ENCODE assay signal across 14 cellular contexts in the genomic region with DNA sequence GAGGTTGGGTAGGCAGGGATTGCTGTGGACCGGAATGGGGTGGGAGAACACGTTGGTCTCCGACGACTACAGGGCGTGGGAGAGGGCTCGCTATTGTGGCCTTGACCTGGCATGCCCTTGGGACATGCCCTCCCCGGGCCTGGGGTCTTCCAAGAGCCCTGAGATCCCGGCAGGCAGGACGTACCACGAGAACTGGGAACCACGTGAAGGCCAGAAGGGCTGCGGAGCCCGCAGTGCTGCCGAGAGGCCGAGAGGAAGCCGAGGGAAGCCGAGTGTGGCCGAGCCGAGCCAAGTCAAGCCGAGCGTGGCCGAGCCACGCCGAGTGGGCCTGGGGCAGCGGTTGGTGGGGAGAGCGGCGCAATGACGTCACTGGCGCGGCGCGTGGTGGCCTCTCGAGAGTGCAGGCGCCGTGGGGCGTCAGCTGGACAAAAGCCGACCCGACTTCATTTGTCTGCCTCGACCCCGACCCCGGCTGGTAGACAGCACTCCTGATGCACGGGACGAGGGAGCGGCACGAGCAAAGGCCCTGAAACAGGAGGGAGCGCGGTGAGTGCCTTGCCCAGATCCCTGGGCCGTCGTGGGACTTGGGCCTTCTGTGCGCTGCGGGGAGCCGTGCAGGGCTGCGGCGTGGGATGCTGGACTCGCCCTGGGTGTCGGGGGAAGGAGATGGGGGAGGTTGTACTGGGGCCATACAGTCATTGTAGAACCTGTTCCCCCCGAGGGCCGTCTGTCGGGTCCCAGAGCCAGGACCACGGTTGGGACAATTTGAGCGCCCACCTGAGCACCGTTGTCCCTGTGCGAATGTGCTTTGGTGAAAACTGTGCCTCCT. TPM values are rescaled to one million over a fixed set of nuclear protein-coding genes. Genes with fewer than 3 reads are reported as not detected.
DNase-seq lines count a peak whose midpoint lies in the region; ATAC-seq and TF ChIP-seq lines count a peak whose summit lies in the region.
"Had no signal": no experiment of that assay in that cellular context is flagged by ENCODE, and none has a peak within 500 bp of the region (broad histone marks: within the 10 kb centered on the region; RNA-seq: fewer than 3 reads in every experiment).

No MANE protein-coding gene starts in this region.

- no peak for ATAC-seq in activated T-cell treated with anti-CD3 and anti-CD28 coated beads, Interleukin-2, amount 50 U/mL, for 4 hours
- no peak for ATAC-seq in CD8-positive, alpha-beta T cell
- ATAC-seq: left lobe of liver had no signal

- H3K36me3 Mint-ChIP-seq in activated T-cell treated with anti-CD3 and anti-CD28 coated beads, Interleukin-2, amount 50 U/mL, for 24 hours (ENCODE audit: low read depth) = peaks cover 47% of the 10 kb centered on the region
- peaks cover 28% of the 10 kb centered on the region for H3K36me3 Mint-ChIP-seq in activated T-cell treated with anti-CD3 and anti-CD28 coated beads, Interleukin-2, amount 50 U/mL, for 4 hours (ENCODE audit: insufficient read depth)
- H3K36me3 Mint-ChIP-seq in activated CD4-positive, alpha-beta memory T cell treated with anti-CD3 and anti-CD28 coated beads for 36 hours = peaks cover 55% of the 10 kb centered on the region
- H3K36me3 Mint-ChIP-seq in CD8-positive, alpha-beta T cell = peaks cover 11% of the 10 kb centered on the region

- no CpG with 5 or more reads among the region's 63 CpGs for WGBS in neuronal stem cell (ENCODE audit: extremely low coverage in 2 of 2, insufficient read length in 2 of 2, insufficient replicate concordance in 1 of 2), 2 donors

- no peak overlapping the region for H2BK12ac ChIP-seq in neuronal stem cell (ENCODE audit: low read length)

- H3K79me1 ChIP-seq in neuronal stem cell (ENCODE audit: low read depth, low read length) = no peaks in the 10 kb centered on the region

- peak overlapping the region; percentile 85 for H2AK5ac ChIP-seq in neuronal stem cell (ENCODE audit: low read depth, low read length)

- peaks cover 77% of the 10 kb centered on the region for H3K4me1 Mint-ChIP-seq in activated T-cell treated with anti-CD3 and anti-CD28 coated beads, Interleukin-2, amount 50 U/mL, for 24 hours (ENCODE audit: low read depth)
- peaks cover 44% of the 10 kb centered on the region for H3K4me1 Mint-ChIP-seq in activated T-cell treated with anti-CD3 and anti-CD28 coated beads, Interleukin-2, amount 50 U/mL, for 4 hours (ENCODE audit: low read depth)
- H3K4me1 Mint-ChIP-seq in activated CD4-positive, alpha-beta memory T cell treated with anti-CD3 and anti-CD28 coated beads for 36 hours (ENCODE audit: low read depth) = peaks cover 68% of the 10 kb centered on the region
- H3K4me1 Mint-ChIP-seq in CD8-positive, alpha-beta T cell (ENCODE audit: low read depth) = peaks cover 32% of the 10 kb centered on the region

- no peaks in the 10 kb centered on the region for H3K9me3 Mint-ChIP-seq in activated T-cell treated with anti-CD3 and anti-CD28 coated beads, Interleukin-2, amount 50 U/mL, for 24 hours
- H3K9me3 Mint-ChIP-seq in activated T-cell treated with anti-CD3 and anti-CD28 coated beads, Interleukin-2, amount 50 U/mL, for 4 hours = no peaks in the 10 kb centered on the region
- H3K9me3 Mint-ChIP-seq in activated CD4-positive, alpha-beta memory T cell treated with anti-CD3 and anti-CD28 coated beads for 36 hours = peaks cover 2% of the 10 kb centered on the region
- no peaks in the 10 kb centered on the region for H3K9me3 Mint-ChIP-seq in CD8-positive, alpha-beta T cell

- peak overlapping the region; percentile 48 for H3K18ac ChIP-seq in neuronal stem cell (ENCODE audit: low read length)

- no peak overlapping the region for H3K27ac ChIP-seq in neuronal stem cell (replicated peaks; ENCODE audit: low read length)
- no peak overlapping the region for H3K27ac ChIP-seq in CD8-positive, alpha-beta T cell (ENCODE audit: low read depth, low read length)
- H3K27ac ChIP-seq: hepatocyte, vagina had no signal

- H3K27me3 Mint-ChIP-seq in activated T-cell treated with anti-CD3 and anti-CD28 coated beads, Interleukin-2, amount 50 U/mL, for 24 hours = no peaks in the 10 kb centered on the region
- no peaks in the 10 kb centered on the region for H3K27me3 Mint-ChIP-seq in activated T-cell treated with anti-CD3 and anti-CD28 coated beads, Interleukin-2, amount 50 U/mL, for 4 hours (ENCODE audit: low read depth)
- peaks cover 6% of the 10 kb centered on the region for H3K27me3 Mint-ChIP-seq in activated CD4-positive, alpha-beta memory T cell treated with anti-CD3 and anti-CD28 coated beads for 36 hours
- no peaks in the 10 kb centered on the region for H3K27me3 Mint-ChIP-seq in CD8-positive, alpha-beta T cell (ENCODE audit: low read depth)

- no peak overlapping the region for H3K14ac ChIP-seq in neuronal stem cell (ENCODE audit: low read length)

- no peak overlapping the region for H2AFZ ChIP-seq in neuronal stem cell (ENCODE audit: low read length)
- H2AFZ ChIP-seq: hepatocyte had no signal

- TF ChIP-seq CTCF in CD8-positive, alpha-beta T cell (IDR thresholded peaks at IDR 0.05) = no peak

- no peak overlapping the region for H2BK15ac ChIP-seq in neuronal stem cell (ENCODE audit: low read length)

- H4K8ac ChIP-seq in neuronal stem cell (ENCODE audit: low read depth, low read length) = no peak overlapping the region

- peaks cover 0 to under 1% of the 10 kb centered on the region in 2 donors for H3K4me1 ChIP-seq in neuronal stem cell (ENCODE audit: control insufficient read depth in 2 of 2, insufficient read depth in 1 of 2, low read depth in 1 of 2, low read length in 2 of 2)
- peaks cover 32% of the 10 kb centered on the region for H3K4me1 ChIP-seq in CD8-positive, alpha-beta T cell (ENCODE audit: insufficient read depth, low read length)

- no peak overlapping the region for H4K91ac ChIP-seq in neuronal stem cell (ENCODE audit: low read depth, low read length, poor library complexity)

- H3K36me3 ChIP-seq in neuronal stem cell (replicated peaks in 1 of 2; ENCODE audit: control insufficient read depth in 2 of 2, insufficient read depth in 2 of 2, low read length in 2 of 2) = peaks cover 0 to 18% of the 10 kb centered on the region in 2 donors
- peaks cover 7% of the 10 kb centered on the region for H3K36me3 ChIP-seq in CD8-positive, alpha-beta T cell (ENCODE audit: insufficient read depth, low read length)
- H3K36me3 ChIP-seq: vagina had no signal

- H3K9me3 ChIP-seq in neuronal stem cell (replicated peaks in 1 of 2; ENCODE audit: control insufficient read depth in 2 of 2, insufficient read depth in 1 of 2, low read depth in 1 of 2, low read length in 2 of 2) = no peaks in the 10 kb centered on the region
- H3K9me3 ChIP-seq in CD8-positive, alpha-beta T cell (ENCODE audit: low read length) = no peaks in the 10 kb centered on the region
- H3K9me3 ChIP-seq: vagina had no signal

- H2BK120ac ChIP-seq in neuronal stem cell (ENCODE audit: low read depth, low read length) = no peak overlapping the region

- CTCF ChIA-PET in activated CD4-positive, alpha-beta memory T cell treated with anti-CD3 and anti-CD28 coated beads for 36 hours (lab: Charles Lee) = no interaction called here
- CTCF ChIA-PET in CD8-positive, alpha-beta T cell (lab: Charles Lee) = no interaction called here

- H3K4me3 ChIP-seq in neuronal stem cell (ENCODE audit: low read length in 2 of 2) = no peak overlapping the region
- H3K4me3 ChIP-seq in CD8-positive, alpha-beta T cell (ENCODE audit: low read depth, low read length) = no peak overlapping the region
- H3K4me3 ChIP-seq: hepatocyte, vagina had no signal

- peaks cover 0 to 4% (median 0%) of the 10 kb centered on the region in 3 experiments for H3K27me3 ChIP-seq in neuronal stem cell (ENCODE audit: control insufficient read depth in 3 of 3, insufficient read depth in 3 of 3, low read depth in 1 of 3, low read length in 3 of 3)
- no peaks in the 10 kb centered on the region for H3K27me3 ChIP-seq in CD8-positive, alpha-beta T cell (ENCODE audit: insufficient read depth, low read length)
- H3K27me3 ChIP-seq: hepatocyte, vagina had no signal

- no peak for DNase-seq in activated T-cell treated with anti-CD3 and anti-CD28 coated beads, Interleukin-2, amount 50 U/mL, for 24 hours
- no peak for DNase-seq in activated T-cell treated with anti-CD3 and anti-CD28 coated beads, Interleukin-2, amount 50 U/mL, for 4 hours
- DNase-seq in activated CD4-positive, alpha-beta memory T cell treated with anti-CD3 and anti-CD28 coated beads for 36 hours = peak; percentile 45
- DNase-seq in neuronal stem cell (ENCODE audit: low spot score) (no peak), NAMALWA (ENCODE audit: low spot score) (no peak)
- no peak for DNase-seq in CD8-positive, alpha-beta T cell
- DNase-seq: NCI-H1092 had no signal

- POLR2A ChIA-PET in activated CD4-positive, alpha-beta memory T cell treated with anti-CD3 and anti-CD28 coated beads for 36 hours (lab: Charles Lee) = interaction anchor here (0.7 to 3.7 kb wide), 5 partner anchors 8 to 197 kb away, joined by 3 to 28 read pairs (median 3); no protein-coding TSS in a partner anchor
- POLR2A ChIA-PET in CD8-positive, alpha-beta T cell (lab: Charles Lee) = no interaction called here

- H3K23ac ChIP-seq in neuronal stem cell (ENCODE audit: low read depth, low read length, poor library complexity) = peak overlapping the region; percentile 45

- H3K4ac ChIP-seq in neuronal stem cell (ENCODE audit: low read length) = peak overlapping the region; percentile 66

- peak overlapping the region; percentile 79 for H3K27ac Mint-ChIP-seq in activated T-cell treated with anti-CD3 and anti-CD28 coated beads, Interleukin-2, amount 50 U/mL, for 24 hours
- H3K27ac Mint-ChIP-seq in activated CD4-positive, alpha-beta memory T cell treated with anti-CD3 and anti-CD28 coated beads for 36 hours = peak overlapping the region; percentile 72
- H3K27ac Mint-ChIP-seq in CD8-positive, alpha-beta T cell = no peak overlapping the region

- intact Hi-C loops in activated CD4-positive, alpha-beta memory T cell treated with anti-CD3 and anti-CD28 coated beads for 36 hours (cut with micrococcal nuclease) = loop anchor here (5.0 kb wide), 1 partner anchor 72 kb away; no protein-coding TSS in a partner anchor
- intact Hi-C loops in CD8-positive, alpha-beta T cell (cut with DNase I, micrococcal nuclease) = loop anchor here (10.0 kb wide), 5 partner anchors 65 to 665 kb away; a partner anchor contains a TSS

- H2BK5ac ChIP-seq in neuronal stem cell (ENCODE audit: low read length) = no peak overlapping the region

- peak overlapping the region; percentile 33 for H3K9ac ChIP-seq in neuronal stem cell (ENCODE audit: low read depth, low read length, poor library complexity)

- H3K4me3 Mint-ChIP-seq in activated T-cell treated with anti-CD3 and anti-CD28 coated beads, Interleukin-2, amount 50 U/mL, for 24 hours = no peak overlapping the region
- no peak overlapping the region for H3K4me3 Mint-ChIP-seq in activated T-cell treated with anti-CD3 and anti-CD28 coated beads, Interleukin-2, amount 50 U/mL, for 4 hours
- H3K4me3 Mint-ChIP-seq in activated CD4-positive, alpha-beta memory T cell treated with anti-CD3 and anti-CD28 coated beads for 36 hours = peak overlapping the region; percentile 48
- H3K4me3 Mint-ChIP-seq in CD8-positive, alpha-beta T cell = no peak overlapping the region

- no peak overlapping the region for H3K4me2 ChIP-seq in neuronal stem cell (ENCODE audit: insufficient read depth, low read length, poor library complexity, severe bottlenecking)
- H3K4me2 ChIP-seq: hepatocyte had no signal

RNA-seq across cellular contexts. Expression of a gene that starts 6.6 kb away (rescaled TPM):
- 100 to 1,000 TPM; 112 to 148 (median 114) TPM for total RNA-seq in activated T-cell treated with anti-CD3 and anti-CD28 coated beads, Interleukin-2, amount 50 U/mL, for 4 hours
- 100 to 1,000 TPM; 146 to 152 TPM for total RNA-seq in activated CD4-positive, alpha-beta memory T cell treated with anti-CD3 and anti-CD28 coated beads for 36 hours
- 3.4 TPM for polyA plus RNA-seq in neuronal stem cell (2013, experiment 1 of 2)
- 3.6 TPM for polyA plus RNA-seq in neuronal stem cell (2013, experiment 2 of 2)
- 10 to 100 TPM; 74.5 to 75.6 TPM for total RNA-seq in CD8-positive, alpha-beta T cell

RNA-seq across cellular contexts. Expression of a gene that starts 19.7 kb away (rescaled TPM):
- total RNA-seq in activated T-cell treated with anti-CD3 and anti-CD28 coated beads, Interleukin-2, amount 50 U/mL, for 4 hours = not detected
- total RNA-seq in activated CD4-positive, alpha-beta memory T cell treated with anti-CD3 and anti-CD28 coated beads for 36 hours = not detected
- not detected for polyA plus RNA-seq in neuronal stem cell (2013, experiment 1 of 2)
- polyA plus RNA-seq in neuronal stem cell (2013, experiment 2 of 2) = not detected
- total RNA-seq in CD8-positive, alpha-beta T cell = not detected
- total RNA-seq: cerebellum, hepatocyte, left lobe of liver, renal cortical epithelial cell, vagina had no signal
- polyA plus RNA-seq: adipose tissue, esophagus, hepatocyte had no signal

RNA-seq across cellular contexts. Expression of a gene that starts 24.0 kb away (rescaled TPM):
- not detected for total RNA-seq in activated T-cell treated with anti-CD3 and anti-CD28 coated beads, Interleukin-2, amount 50 U/mL, for 4 hours
- not detected for total RNA-seq in activated CD4-positive, alpha-beta memory T cell treated with anti-CD3 and anti-CD28 coated beads for 36 hours
- polyA plus RNA-seq in neuronal stem cell (2013, experiment 1 of 2) = not detected
- polyA plus RNA-seq in neuronal stem cell (2013, experiment 2 of 2) = not detected
- not detected for total RNA-seq in CD8-positive, alpha-beta T cell
- total RNA-seq: cerebellum, hepatocyte, left lobe of liver, renal cortical epithelial cell, vagina had no signal
- polyA plus RNA-seq: adipose tissue, esophagus, hepatocyte had no signal

RNA-seq across cellular contexts. Expression of a gene that starts 26.8 kb away (rescaled TPM):
- total RNA-seq in activated T-cell treated with anti-CD3 and anti-CD28 coated beads, Interleukin-2, amount 50 U/mL, for 4 hours = not detected
- not detected for total RNA-seq in activated CD4-positive, alpha-beta memory T cell treated with anti-CD3 and anti-CD28 coated beads for 36 hours
- not detected for polyA plus RNA-seq in neuronal stem cell (2013, experiment 1 of 2)
- not detected for polyA plus RNA-seq in neuronal stem cell (2013, experiment 2 of 2)
- total RNA-seq in CD8-positive, alpha-beta T cell = not detected
- total RNA-seq: cerebellum, hepatocyte, left lobe of liver, renal cortical epithelial cell, vagina had no signal
- polyA plus RNA-seq: adipose tissue, esophagus, hepatocyte had no signal

RNA-seq across cellular contexts. Expression of a gene that starts 31.7 kb away (rescaled TPM):
- total RNA-seq in activated T-cell treated with anti-CD3 and anti-CD28 coated beads, Interleukin-2, amount 50 U/mL, for 4 hours = not detected
- total RNA-seq in activated CD4-positive, alpha-beta memory T cell treated with anti-CD3 and anti-CD28 coated beads for 36 hours = not detected
- not detected for polyA plus RNA-seq in neuronal stem cell (2013, experiment 1 of 2)
- not detected for polyA plus RNA-seq in neuronal stem cell (2013, experiment 2 of 2)
- not detected for total RNA-seq in CD8-positive, alpha-beta T cell
- total RNA-seq: cerebellum, hepatocyte, left lobe of liver, renal cortical epithelial cell, vagina had no signal
- polyA plus RNA-seq: adipose tissue, esophagus, hepatocyte had no signal
